ENCODE assay signal across 11 cellular contexts in the genomic region with DNA sequence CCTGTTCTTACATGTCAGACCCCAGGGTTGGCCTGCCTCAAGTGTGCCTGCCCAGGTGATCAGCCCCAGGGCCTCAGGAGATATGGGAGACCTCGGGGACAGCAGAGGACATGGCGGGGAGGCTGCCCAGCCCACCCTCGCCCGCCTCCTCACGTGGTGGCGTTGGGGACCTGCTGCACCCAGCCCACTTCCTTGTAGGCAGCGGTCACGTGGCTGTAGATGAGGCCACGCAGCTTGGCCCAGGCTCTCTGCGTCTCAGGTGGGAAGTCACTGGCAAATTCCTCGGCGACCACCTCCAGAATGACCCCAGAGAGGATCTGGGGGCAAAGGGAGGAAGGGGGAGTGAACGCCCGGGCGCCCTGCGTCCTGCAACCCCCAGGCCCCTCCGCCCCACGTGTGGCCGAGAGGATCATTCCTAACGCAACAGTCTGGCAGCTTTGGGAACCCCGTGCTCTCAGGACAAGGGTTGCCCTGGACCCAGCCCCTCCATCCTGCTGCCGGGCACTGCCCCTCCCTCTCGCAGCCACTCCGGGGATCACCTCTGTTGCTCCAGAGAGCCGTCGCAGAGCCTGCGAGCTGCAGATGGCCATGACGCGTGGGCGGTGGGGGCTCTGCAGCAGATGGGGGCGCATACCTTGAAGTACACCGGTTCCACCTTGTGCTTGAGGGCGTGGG. TPM values are rescaled to one million over a fixed set of nuclear protein-coding genes. Genes with fewer than 3 reads are reported as not detected.
DNase-seq lines count a peak whose midpoint lies in the region; ATAC-seq, FAIRE-seq and TF ChIP-seq lines count a peak whose summit lies in the region.
"Had no signal": no experiment of that assay in that cellular context is flagged by ENCODE, and none has a peak within 500 bp of the region (broad histone marks: within the 10 kb centered on the region; RNA-seq: fewer than 3 reads in every experiment).

No MANE protein-coding gene starts in this region.

- H3K9ac ChIP-seq in endothelial cell of umbilical vein (replicated peaks; ENCODE audit: extremely low read depth, insufficient read depth, low read length) (no peak overlapping the region), mucosa of stomach (ENCODE audit: low read length) (peak overlapping the region; percentile 37)

- peaks cover 9% of the 10 kb centered on the region for H3K27me3 Mint-ChIP-seq in endothelial cell (ENCODE audit: unreplicated experiment)
- H3K27me3 Mint-ChIP-seq in activated T-cell treated with anti-CD3 and anti-CD28 coated beads, Interleukin-2, amount 50 U/mL, for 24 hours = peaks cover 7% of the 10 kb centered on the region

- no peak for DNase-seq in Peyer's patch
- no peak for DNase-seq in endothelial cell of umbilical vein (ENCODE audit: low read depth, low spot score)
- DNase-seq in endothelial cell (ENCODE audit: low spot score) = no peak
- no peak for DNase-seq in SHP77 (lab: John Stamatoyannopoulos, UW)
- no peak for DNase-seq in activated T-cell treated with anti-CD3 and anti-CD28 coated beads, Interleukin-2, amount 50 U/mL, for 24 hours

- TF ChIP-seq POLR2A in Peyer's patch (IDR thresholded peaks at IDR 0.05) (no peak), endothelial cell of umbilical vein (IDR thresholded peaks at IDR 0.05; ENCODE audit: low read depth, low read length) (no peak)

- no peak overlapping the region for H3K27ac Mint-ChIP-seq in endothelial cell (ENCODE audit: unreplicated experiment)
- no peak overlapping the region for H3K27ac Mint-ChIP-seq in activated T-cell treated with anti-CD3 and anti-CD28 coated beads, Interleukin-2, amount 50 U/mL, for 24 hours
- H3K27ac Mint-ChIP-seq: activated T-helper 2 cell treated with anti-CD3 and anti-CD28 coated beads, Interferon-gamma antibody, Interleukin-2, Interleukin-4, amounts not matched to agents 10 μg/mL and 5 μg/mL and 100 μg/mL, durations not matched to agents 14 hours and 24 hours and 36 hours had no signal

- no peaks in the 10 kb centered on the region for H3K9me3 Mint-ChIP-seq in endothelial cell (ENCODE audit: unreplicated experiment)
- H3K9me3 Mint-ChIP-seq in activated T-cell treated with anti-CD3 and anti-CD28 coated beads, Interleukin-2, amount 50 U/mL, for 24 hours = no peaks in the 10 kb centered on the region
- H3K9me3 Mint-ChIP-seq: activated T-helper 2 cell treated with anti-CD3 and anti-CD28 coated beads, Interferon-gamma antibody, Interleukin-2, Interleukin-4, amounts not matched to agents 10 μg/mL and 5 μg/mL and 100 μg/mL, durations not matched to agents 14 hours and 24 hours and 36 hours had no signal

- H3K9me1 ChIP-seq in endothelial cell of umbilical vein (replicated peaks; ENCODE audit: control insufficient read depth, extremely low read depth, insufficient read depth, low read length) = no peaks in the 10 kb centered on the region

- no peaks in the 10 kb centered on the region for H3K79me2 ChIP-seq in endothelial cell of umbilical vein (ENCODE audit: control insufficient read depth, insufficient read depth, low read length)

- ATAC-seq in GM21423 (IDR thresholded peaks at IDR 0.05; ENCODE audit: unreplicated experiment) = no peak

- POLR2A ChIA-PET in endothelial cell of umbilical vein (lab: Charles Lee) = no interaction called here

- no peak for FAIRE-seq in endothelial cell of umbilical vein (lab: Jason Lieb, UNC)
- FAIRE-seq: GM12892, pancreas had no signal

- H2AFZ ChIP-seq in endothelial cell of umbilical vein (ENCODE audit: low read depth, low read length) = peak overlapping the region; percentile 67

- peak overlapping the region; percentile 82 to 99 (median 89) for H3K27ac ChIP-seq in Peyer's patch
- H3K27ac ChIP-seq in endothelial cell of umbilical vein (ENCODE audit: insufficient read depth, low read depth, low read length) = no peak overlapping the region
- peak overlapping the region; percentile 68 for H3K27ac ChIP-seq in temporal lobe (ENCODE audit: low read depth, low read length)

- no peak overlapping the region for H3K4me3 Mint-ChIP-seq in endothelial cell (ENCODE audit: unreplicated experiment)
- no peak overlapping the region for H3K4me3 Mint-ChIP-seq in activated T-cell treated with anti-CD3 and anti-CD28 coated beads, Interleukin-2, amount 50 U/mL, for 24 hours

- H3K27me3 ChIP-seq in Peyer's patch (no peaks in the 10 kb centered on the region), endothelial cell of umbilical vein (ENCODE audit: control insufficient read depth in 2 of 2, insufficient read depth in 2 of 2, low read length in 2 of 2) (no peaks in the 10 kb centered on the region), mucosa of stomach (ENCODE audit: control insufficient read depth, insufficient read depth, low read length) (peaks cover 6% of the 10 kb centered on the region)
- H3K27me3 ChIP-seq: pancreas had no signal

- H3K4me1 ChIP-seq in Peyer's patch = peaks cover 0 to 43% (median 25%) of the 10 kb centered on the region in 4 donors
- H3K4me1 ChIP-seq in endothelial cell of umbilical vein (ENCODE audit: control insufficient read depth, extremely low read depth, insufficient read depth, low read length) = peaks cover 23% of the 10 kb centered on the region
- H3K4me1 ChIP-seq in mucosa of stomach (ENCODE audit: control insufficient read depth, insufficient read depth, low read length) = peaks cover 34% of the 10 kb centered on the region
- H3K4me1 ChIP-seq: pancreas had no signal

- H3K4me3 ChIP-seq in Peyer's patch (no peak overlapping the region), endothelial cell of umbilical vein (replicated peaks in 1 of 3; ENCODE audit: insufficient read depth in 1 of 3, low read depth in 1 of 3, low read length in 3 of 3) (no peak overlapping the region), mucosa of stomach (ENCODE audit: low read length) (no peak overlapping the region)
- H3K4me3 ChIP-seq: pancreas had no signal

- TF ChIP-seq CTCF in Peyer's patch (IDR thresholded peaks at IDR 0.05) (no peak), endothelial cell of umbilical vein (IDR thresholded peaks at IDR 0.05; ENCODE audit: extremely low read depth in 1 of 2, insufficient read depth in 1 of 2, low read depth in 1 of 2, low read length in 2 of 2) (no peak), endothelial cell (IDR thresholded peaks at IDR 0.05; ENCODE audit: unreplicated experiment) (no peak)

- dilution Hi-C loops in endothelial cell of umbilical vein (cut with MboI; ENCODE audit: extremely low pct_ligation_motif_present, low sequenced_read_pairs) = no loop called here

- no peaks in the 10 kb centered on the region for H3K36me3 Mint-ChIP-seq in endothelial cell (ENCODE audit: low read depth, unreplicated experiment)
- no peaks in the 10 kb centered on the region for H3K36me3 Mint-ChIP-seq in activated T-cell treated with anti-CD3 and anti-CD28 coated beads, Interleukin-2, amount 50 U/mL, for 24 hours (ENCODE audit: low read depth)

- intact Hi-C loops in endothelial cell of umbilical vein (cut with micrococcal nuclease) = no loop called here

- no TSS peak for BruUV-seq in endothelial cell of umbilical vein (replicated peaks; lab: Mats Ljungman, UMichigan)

- H3K9me3 ChIP-seq in Peyer's patch = no peaks in the 10 kb centered on the region
- no peaks in the 10 kb centered on the region for H3K9me3 ChIP-seq in endothelial cell of umbilical vein (replicated peaks; ENCODE audit: control insufficient read depth, insufficient read depth, low read length)
- H3K9me3 ChIP-seq in mucosa of stomach (ENCODE audit: control insufficient read depth, low read length) = no peaks in the 10 kb centered on the region
- H3K9me3 ChIP-seq: pancreas had no signal

- H3K4me2 ChIP-seq in endothelial cell of umbilical vein (ENCODE audit: insufficient read depth, low read length) = no peak overlapping the region

- CTCF ChIA-PET in endothelial cell of umbilical vein (lab: Charles Lee) = interaction anchor here (1.2 to 4.3 kb wide), 2 partner anchors 10 to 14 kb away, joined by 3 to 60 read pairs; no protein-coding TSS in a partner anchor

- H4K20me1 ChIP-seq in endothelial cell of umbilical vein (replicated peaks; ENCODE audit: control insufficient read depth, extremely low read depth, insufficient read depth, low read length) = no peaks in the 10 kb centered on the region

- H3K36me3 ChIP-seq in Peyer's patch = no peaks in the 10 kb centered on the region
- no peaks in the 10 kb centered on the region for H3K36me3 ChIP-seq in endothelial cell of umbilical vein (ENCODE audit: control insufficient read depth in 2 of 2, extremely low read depth in 1 of 2, insufficient read depth in 2 of 2, low read length in 2 of 2)
- no peaks in the 10 kb centered on the region for H3K36me3 ChIP-seq in mucosa of stomach (ENCODE audit: control insufficient read depth, insufficient read depth, low read length)
- H3K36me3 ChIP-seq: pancreas had no signal

- H3K4me1 Mint-ChIP-seq in endothelial cell (ENCODE audit: unreplicated experiment) = peaks cover 11% of the 10 kb centered on the region
- H3K4me1 Mint-ChIP-seq in activated T-cell treated with anti-CD3 and anti-CD28 coated beads, Interleukin-2, amount 50 U/mL, for 24 hours (ENCODE audit: low read depth) = peaks cover 20% of the 10 kb centered on the region

RNA-seq across cellular contexts. Expression of a gene that starts 6.5 kb away (rescaled TPM):
- total RNA-seq in Peyer's patch (10 to 100 TPM in 3 of 4 donors, 1 to 10 TPM in 1; 5.8 to 81.7 (median 11.1) TPM), endothelial cell of umbilical vein (0.42 and 0.91 TPM in 2 replicates), temporal lobe (2.0 TPM), endothelial cell (ENCODE audit: unreplicated experiment) (0.51 TPM)
- polyA plus RNA-seq in endothelial cell of umbilical vein = 0.22 and 0.51 TPM in 2 replicates
- 0.26 and 0.31 TPM in 2 replicates for polyA plus RNA-seq in endothelial cell of umbilical vein (2011; cell fraction: cytosol; rRNA removed)
- 0.13 TPM in 1 of 2 replicates, not detected in the other for polyA plus RNA-seq in endothelial cell of umbilical vein (2011; cell fraction: nucleus; rRNA removed)
- 0.23 and 1.4 TPM in 2 replicates for polyA plus RNA-seq in endothelial cell of umbilical vein (2012)
- 0.08 and 0.36 TPM in 2 replicates for polyA minus RNA-seq in endothelial cell of umbilical vein
- polyA minus RNA-seq in endothelial cell of umbilical vein (2011; cell fraction: cytosol; rRNA and poly(A)+ RNA removed) = not detected
- polyA minus RNA-seq in endothelial cell of umbilical vein (2011; cell fraction: nucleus; rRNA and poly(A)+ RNA removed) = not detected in 2 replicates
- total RNA-seq: activated T-helper 2 cell treated with anti-CD3 and anti-CD28 coated beads, Interferon-gamma antibody, Interleukin-2, Interleukin-4, amounts not matched to agents 10 μg/mL and 5 μg/mL and 100 μg/mL, durations not matched to agents 14 hours and 24 hours and 36 hours had no signal

RNA-seq across cellular contexts. Expression of a gene that starts 8.9 kb away (rescaled TPM):
- total RNA-seq in Peyer's patch (10 to 100 TPM in 1 of 4 donors, 1 to 10 TPM in 1, not detected in 2; 1.2 to 10.7 TPM), endothelial cell of umbilical vein (not detected in 2 replicates), temporal lobe (2.0 TPM), endothelial cell (ENCODE audit: unreplicated experiment) (0.54 TPM)
- not detected in 2 replicates for polyA plus RNA-seq in endothelial cell of umbilical vein
- polyA plus RNA-seq in endothelial cell of umbilical vein (2011; cell fraction: cytosol; rRNA removed) = not detected in 2 replicates
- polyA plus RNA-seq in endothelial cell of umbilical vein (2011; cell fraction: nucleus; rRNA removed) = 0.12 and 0.34 TPM in 2 replicates
- 0.26 TPM in 1 of 2 replicates, not detected in the other for polyA plus RNA-seq in endothelial cell of umbilical vein (2012)
- not detected in 2 replicates for polyA minus RNA-seq in endothelial cell of umbilical vein
- polyA minus RNA-seq in endothelial cell of umbilical vein (2011; cell fraction: cytosol; rRNA and poly(A)+ RNA removed) = not detected
- polyA minus RNA-seq in endothelial cell of umbilical vein (2011; cell fraction: nucleus; rRNA and poly(A)+ RNA removed) = not detected in 2 replicates
- total RNA-seq: activated T-helper 2 cell treated with anti-CD3 and anti-CD28 coated beads, Interferon-gamma antibody, Interleukin-2, Interleukin-4, amounts not matched to agents 10 μg/mL and 5 μg/mL and 100 μg/mL, durations not matched to agents 14 hours and 24 hours and 36 hours had no signal

RNA-seq across cellular contexts. Expression of a gene that starts 29.7 kb away (rescaled TPM):
- total RNA-seq in Peyer's patch = 100 to 1,000 TPM in 1 of 4 donors, 10 to 100 TPM in 2, 1 to 10 TPM in 1; 8.8 to 225 (median 33.0) TPM
- total RNA-seq in endothelial cell of umbilical vein = 38.5 and 42.6 TPM in 2 replicates
- 25.5 and 35.0 TPM in 2 replicates for polyA plus RNA-seq in endothelial cell of umbilical vein
- 14.3 and 17.0 TPM in 2 replicates for polyA plus RNA-seq in endothelial cell of umbilical vein (2011; cell fraction: cytosol; rRNA removed)
- 34.9 and 50.9 TPM in 2 replicates for polyA plus RNA-seq in endothelial cell of umbilical vein (2011; cell fraction: nucleus; rRNA removed)
- 28.8 and 49.4 TPM in 2 replicates for polyA plus RNA-seq in endothelial cell of umbilical vein (2012)
- 18.1 and 20.4 TPM in 2 replicates for polyA minus RNA-seq in endothelial cell of umbilical vein
- polyA minus RNA-seq in endothelial cell of umbilical vein (2011; cell fraction: cytosol; rRNA and poly(A)+ RNA removed) = 4.5 TPM
- 16.7 and 35.6 TPM in 2 replicates for polyA minus RNA-seq in endothelial cell of umbilical vein (2011; cell fraction: nucleus; rRNA and poly(A)+ RNA removed)
- 2.7 TPM for total RNA-seq in temporal lobe
- 39.3 TPM for total RNA-seq in endothelial cell (ENCODE audit: unreplicated experiment)

RNA-seq across cellular contexts. Expression of a gene that starts 54.7 kb away (rescaled TPM):
- total RNA-seq in Peyer's patch (1 to 10 TPM in 1 of 4 donors, under 1 TPM in 1, not detected in 2; 0.94 to 2.5 TPM), endothelial cell of umbilical vein (0.69 and 1.7 TPM in 2 replicates), temporal lobe (not detected), endothelial cell (ENCODE audit: unreplicated experiment) (2.2 TPM)
- polyA plus RNA-seq in endothelial cell of umbilical vein = 0.59 and 0.76 TPM in 2 replicates
- polyA plus RNA-seq in endothelial cell of umbilical vein (2011; cell fraction: cytosol; rRNA removed) = 0.34 and 0.50 TPM in 2 replicates
- 0.63 and 0.90 TPM in 2 replicates for polyA plus RNA-seq in endothelial cell of umbilical vein (2011; cell fraction: nucleus; rRNA removed)
- 0.52 and 0.60 TPM in 2 replicates for polyA plus RNA-seq in endothelial cell of umbilical vein (2012)
- 1.4 and 1.7 TPM in 2 replicates for polyA minus RNA-seq in endothelial cell of umbilical vein
- polyA minus RNA-seq in endothelial cell of umbilical vein (2011; cell fraction: cytosol; rRNA and poly(A)+ RNA removed) = not detected
- not detected in 2 replicates for polyA minus RNA-seq in endothelial cell of umbilical vein (2011; cell fraction: nucleus; rRNA and poly(A)+ RNA removed)
